ENCODE assay signal across 8 cellular contexts in the genomic region with DNA sequence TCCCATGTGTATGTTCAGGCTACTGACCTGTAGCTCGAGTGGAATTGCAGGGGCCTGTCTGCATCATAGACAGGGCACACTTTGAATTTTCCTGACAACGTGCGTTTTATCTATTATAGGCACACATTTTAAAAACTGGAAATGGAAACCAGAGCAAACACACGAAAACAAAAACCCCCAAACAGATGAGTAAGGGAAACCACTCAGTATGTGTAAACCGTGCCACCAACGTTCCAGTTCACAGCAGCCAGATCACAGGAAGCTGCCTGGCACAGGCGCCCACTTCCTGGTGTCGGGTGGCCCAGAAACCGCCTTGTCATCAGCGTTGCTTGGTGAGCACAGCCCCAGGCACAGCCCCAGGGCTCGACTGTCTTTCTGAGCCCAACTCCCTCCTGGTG. TPM values are rescaled to one million over a fixed set of nuclear protein-coding genes. Genes with fewer than 3 reads are reported as not detected.
DNase-seq lines count a peak whose midpoint lies in the region; ATAC-seq and FAIRE-seq lines count a peak whose summit lies in the region.

No MANE protein-coding gene starts in this region.

- peaks cover 5% of the 10 kb centered on the region for H3K36me3 Mint-ChIP-seq in activated CD4-positive, alpha-beta T cell treated with anti-CD3 and anti-CD28 coated beads, Interleukin-2, amount 10 ng/mL, durations not matched to agents 7 days and 5 days (ENCODE audit: low read depth)

- peak; percentile 95 for ATAC-seq in HG02588 (IDR thresholded peaks at IDR 0.05; ENCODE audit: unreplicated experiment)

- peak overlapping the region; percentile 56 for H3K4me3 Mint-ChIP-seq in activated CD4-positive, alpha-beta T cell treated with anti-CD3 and anti-CD28 coated beads, Interleukin-2, amount 10 ng/mL, durations not matched to agents 7 days and 5 days

- H3K4me1 Mint-ChIP-seq in activated CD4-positive, alpha-beta T cell treated with anti-CD3 and anti-CD28 coated beads, Interleukin-2, amount 10 ng/mL, durations not matched to agents 7 days and 5 days: peaks cover 49% of the 10 kb centered on the region

- H3K9me3 Mint-ChIP-seq in activated CD4-positive, alpha-beta T cell treated with anti-CD3 and anti-CD28 coated beads, Interleukin-2, amount 10 ng/mL, durations not matched to agents 7 days and 5 days: no peaks in the 10 kb centered on the region

- H3K27ac Mint-ChIP-seq in activated CD4-positive, alpha-beta T cell treated with anti-CD3 and anti-CD28 coated beads, Interleukin-2, amount 10 ng/mL, durations not matched to agents 7 days and 5 days: peak overlapping the region; percentile 97

- no peaks in the 10 kb centered on the region for H3K27me3 Mint-ChIP-seq in activated CD4-positive, alpha-beta T cell treated with anti-CD3 and anti-CD28 coated beads, Interleukin-2, amount 10 ng/mL, durations not matched to agents 7 days and 5 days

- DNase-seq in GM18507 (ENCODE audit: extremely low spot score, insufficient read length, low read depth) (peak; percentile 58), NCI-H1436 (lab: John Stamatoyannopoulos, UW) (peak; percentile 40), pons (ENCODE audit: low spot score) (peak; percentile 29), NCI-H2227 treated with DMSO at 0.1 percent for 48 hours (lab: John Stamatoyannopoulos, UW) (no peak), NCI-H1694 treated with DMSO at 0.1 percent for 48 hours (lab: John Stamatoyannopoulos, UW) (no peak)
- peak; percentile 89 for DNase-seq in activated CD4-positive, alpha-beta T cell treated with anti-CD3 and anti-CD28 coated beads, Interleukin-2, amount 10 ng/mL, durations not matched to agents 7 days and 5 days
- peak; percentile 80 for DNase-seq in effector CD4-positive, alpha-beta T cell

- CTCF ChIA-PET in activated CD4-positive, alpha-beta T cell treated with anti-CD3 and anti-CD28 coated beads, Interleukin-2, amount 10 ng/mL, durations not matched to agents 7 days and 5 days (lab: Charles Lee): interaction anchor here (0.7 to 2.2 kb wide), 8 partner anchors 9 to 91 kb away, joined by 3 to 6 read pairs (median 3); no protein-coding TSS in a partner anchor

- peak; percentile 70 for FAIRE-seq in GM18507 (lab: Jason Lieb, UNC)

- POLR2A ChIA-PET in activated CD4-positive, alpha-beta T cell treated with anti-CD3 and anti-CD28 coated beads, Interleukin-2, amount 10 ng/mL, durations not matched to agents 7 days and 5 days (lab: Charles Lee): no interaction called here

RNA-seq across cellular contexts. Expression of gene DNAJB6, which starts 34.5 kb away (rescaled TPM):
- 10 to 100 TPM; 67.8 to 68.9 TPM for total RNA-seq in activated CD4-positive, alpha-beta T cell treated with anti-CD3 and anti-CD28 coated beads, Interleukin-2, amount 10 ng/mL, durations not matched to agents 7 days and 5 days

Comparison
In these comparisons a context has a peak if more than half of its experiments do, and no peak if none do; other contexts are left out.
1. DNase-seq: peak in GM18507 (single experiment), NCI-H1436 (single experiment), activated CD4-positive, alpha-beta T cell treated with anti-CD3 and anti-CD28 coated beads, Interleukin-2, amount 10 ng/mL, durations not matched to agents 7 days and 5 days (single experiment), effector CD4-positive, alpha-beta T cell (single experiment) and pons (single experiment); none in NCI-H2227 treated with DMSO at 0.1 percent for 48 hours (single experiment) and NCI-H1694 treated with DMSO at 0.1 percent for 48 hours (single experiment).